Comparison of ENCODE assay signal across 1 cellular context in genomic region chr7:75843470-75844116, GRCh38.
TF ChIP-seq lines count a peak whose summit lies in the region.

No MANE protein-coding gene starts in this region.

TF ChIP-seq in K562, 482 proteins besides CTCF, POLR2A, EP300 and RAD21 (continued from another document and continues in another):
- TF ChIP-seq FIP1L1 (IDR thresholded peaks at IDR 0.05; ENCODE audit: low read depth, low read length, poor library complexity, severe bottlenecking) (no peak), HOXB6 (CRISPR knock-in tag; IDR thresholded peaks at IDR 0.05; ENCODE audit: borderline replicate concordance) (no peak), SMARCE1 (IDR thresholded peaks at IDR 0.05) (no peak), STAT5A (IDR thresholded peaks at IDR 0.05; ENCODE audit: borderline replicate concordance, low read length) (no peak), MNT (conservative IDR thresholded peaks at IDR 0.05) (no peak), ZBTB26 (CRISPR knock-in tag; IDR thresholded peaks at IDR 0.05) (peak; percentile 66; the same call in 1 of the 2 replicates), CXXC5 (CRISPR knock-in tag; IDR thresholded peaks at IDR 0.05) (peak; percentile 83), E4F1 (CRISPR knock-in tag; IDR thresholded peaks at IDR 0.05; ENCODE audit: borderline replicate concordance) (0 out of 2 replicates have a peak, but pooled peaks have one; percentile 55), SNAPC5 (CRISPR knock-in tag; IDR thresholded peaks at IDR 0.05) (peak; percentile 48; the same call in 1 of the 2 replicates), PCBP2 (IDR thresholded peaks at IDR 0.05; ENCODE audit: low read depth, low read length, poor library complexity, severe bottlenecking) (no peak), HEY1 (CRISPR knock-in tag; IDR thresholded peaks at IDR 0.05; ENCODE audit: borderline replicate concordance) (no peak), DLX4 (CRISPR knock-in tag; IDR thresholded peaks at IDR 0.05) (no peak), TBL1XR1 (IDR thresholded peaks at IDR 0.05; ENCODE audit: low read length in 2 of 2) (no peak), HCFC1 (IDR thresholded peaks at IDR 0.05; ENCODE audit: low read depth, low read length) (no peak), ZNF277 (CRISPR knock-in tag; IDR thresholded peaks at IDR 0.05; ENCODE audit: borderline replicate concordance) (no peak), OTX1 (CRISPR knock-in tag; IDR thresholded peaks at IDR 0.05) (peak; percentile 50; the same call in 1 of the 2 replicates), BRD9 (IDR thresholded peaks at IDR 0.05; ENCODE audit: low read depth, partially characterized antibody) (no peak), SAFB (IDR thresholded peaks at IDR 0.05; ENCODE audit: borderline replicate concordance, low read depth, low read length) (no peak), ZNF586 (CRISPR knock-in tag; conservative IDR thresholded peaks at IDR 0.05) (no peak), TRIM24 (IDR thresholded peaks at IDR 0.05) (no peak), KDM2B (CRISPR knock-in tag; IDR thresholded peaks at IDR 0.05) (no peak), SLC30A9 (CRISPR knock-in tag; IDR thresholded peaks at IDR 0.05) (no peak; the same call in 1 of the 2 replicates), CREM (IDR thresholded peaks at IDR 0.05; ENCODE audit: low read depth) (no peak), FOXA1 (IDR thresholded peaks at IDR 0.05; ENCODE audit: borderline replicate concordance) (no peak), ZBTB33 (CRISPR knock-in tag; IDR thresholded peaks at IDR 0.05) (no peak), CBX2 (IDR thresholded peaks at IDR 0.05; ENCODE audit: insufficient read depth, low read length, poor library complexity, severe bottlenecking) (no peak), ZNF311 (CRISPR knock-in tag; IDR thresholded peaks at IDR 0.05) (peak; percentile 86), MXI1 (IDR thresholded peaks at IDR 0.05; ENCODE audit: low read depth, low read length) (no peak), ILF3 (IDR thresholded peaks at IDR 0.05; ENCODE audit: borderline replicate concordance) (no peak), ATF3 (IDR thresholded peaks at IDR 0.05) (no peak), ATF3 (CRISPR knock-in tag; conservative IDR thresholded peaks at IDR 0.05) (no peak), HDAC3 (IDR thresholded peaks at IDR 0.05; ENCODE audit: borderline replicate concordance, partially characterized antibody) (no peak), CREB3L1 (IDR thresholded peaks at IDR 0.05; ENCODE audit: borderline replicate concordance, low read depth) (no peak), EP400 (IDR thresholded peaks at IDR 0.05) (no peak), HMBOX1 (IDR thresholded peaks at IDR 0.05) (no peak), ZNF217 (CRISPR knock-in tag; IDR thresholded peaks at IDR 0.05) (no peak), ATF7 (IDR thresholded peaks at IDR 0.05) (no peak), ZNF41 (CRISPR knock-in tag; conservative IDR thresholded peaks at IDR 0.05) (peak; percentile 92), JUN (IDR thresholded peaks at IDR 0.05; ENCODE audit: borderline replicate concordance, low read depth, low read length) (no peak), JUN (CRISPR knock-in tag; IDR thresholded peaks at IDR 0.05; ENCODE audit: borderline replicate concordance) (no peak), PHF20 (IDR thresholded peaks at IDR 0.05; ENCODE audit: partially characterized antibody) (no peak), ZNF140 (CRISPR knock-in tag; IDR thresholded peaks at IDR 0.05) (0 out of 2 replicates have a peak, but pooled peaks have one; percentile 33), U2AF1 (optimal IDR thresholded peaks at IDR 0.05; ENCODE audit: low read depth, low read length) (no peak), CREB5 (CRISPR knock-in tag; IDR thresholded peaks at IDR 0.05) (peak; percentile 74; the same call in 1 of the 2 replicates)
